In genomic region chr5:134879456-134879855, GRCh38 we compare ENCODE assay signal across 27 cellular contexts.
A peak's percentile ranks its signal among the peaks of the same experiment; 100 is the strongest.
DNase-seq lines count a peak whose midpoint lies in the region; ATAC-seq and TF ChIP-seq lines count a peak whose summit lies in the region.
"Had no signal": no experiment of that assay in that cellular context is flagged by ENCODE, and none has a peak within 500 bp of the region (broad histone marks: within the 10 kb centered on the region; RNA-seq: fewer than 3 reads in every experiment).

No MANE protein-coding gene starts in this region.

- H3K36me3 Mint-ChIP-seq in activated naive CD4-positive, alpha-beta T cell treated with anti-CD3 and anti-CD28 coated beads, Interleukin-2, amount 10 ng/mL, durations not matched to agents 7 days and 5 days = peaks cover 35% of the 10 kb centered on the region
- peaks cover 48% of the 10 kb centered on the region for H3K36me3 Mint-ChIP-seq in stimulated activated effector memory CD8-positive, alpha-beta T cell treated with anti-CD3 and anti-CD28 coated beads, Interleukin-12 subunit alpha, Interleukin-12 subunit beta, amount 100 ng/mL, for 72 hours

- no peak for TF ChIP-seq CTCF in HEK293 (tag by site-specific recombination; IDR thresholded peaks at IDR 0.05)
- TF ChIP-seq CTCF in VCaP (conservative IDR thresholded peaks at IDR 0.05) = no peak

- no peak overlapping the region for H3K27ac ChIP-seq in HEK293 (ENCODE audit: extremely low read depth, low read depth, low read length)
- H3K27ac ChIP-seq in VCaP = peak overlapping the region; percentile 3; the same call in 1 of the 2 replicates
- H3K27ac ChIP-seq: colonic mucosa, gastroesophageal sphincter, hepatocyte, parathyroid adenoma, right atrium auricular region had no signal

- H3K27me3 Mint-ChIP-seq in activated naive CD4-positive, alpha-beta T cell treated with anti-CD3 and anti-CD28 coated beads, Interleukin-2, amount 10 ng/mL, durations not matched to agents 7 days and 5 days = no peaks in the 10 kb centered on the region
- H3K27me3 Mint-ChIP-seq: activated naive CD8-positive, alpha-beta T cell; B cell; CD8-positive, alpha-beta memory T cell had no signal

- no peak overlapping the region for H3K4me3 ChIP-seq in HEK293 (ENCODE audit: low read depth, low read length)
- H3K4me3 ChIP-seq: colonic mucosa, gastroesophageal sphincter, hepatocyte, right atrium auricular region, smooth muscle cell had no signal

- H3K4me1 Mint-ChIP-seq in activated naive CD4-positive, alpha-beta T cell treated with anti-CD3 and anti-CD28 coated beads, Interleukin-2, amount 10 ng/mL, durations not matched to agents 7 days and 5 days = peaks cover 49% of the 10 kb centered on the region
- H3K4me1 Mint-ChIP-seq in stimulated activated effector memory CD8-positive, alpha-beta T cell treated with anti-CD3 and anti-CD28 coated beads, Interleukin-12 subunit alpha, Interleukin-12 subunit beta, amount 100 ng/mL, for 72 hours = peaks cover 30% of the 10 kb centered on the region

- H3K9me3 ChIP-seq in HEK293 (ENCODE audit: control insufficient read depth, insufficient read depth, low read depth, low read length) = no peaks in the 10 kb centered on the region
- H3K9me3 ChIP-seq: colonic mucosa, gastroesophageal sphincter, right atrium auricular region had no signal

- POLR2A ChIA-PET in HEK293 (lab: Yijun Ruan, JAX) = no interaction called here

- DNase-seq in activated naive CD4-positive, alpha-beta T cell treated with anti-CD3 and anti-CD28 coated beads, Interleukin-2, amount 10 ng/mL, durations not matched to agents 7 days and 5 days = no peak
- DNase-seq in activated naive CD4-positive, alpha-beta T cell (lab: John Stamatoyannopoulos, UW) = no peak
- no peak for DNase-seq in stimulated activated effector memory CD8-positive, alpha-beta T cell treated with anti-CD3 and anti-CD28 coated beads, Interleukin-12 subunit alpha, Interleukin-12 subunit beta, amount 100 ng/mL, for 72 hours (ENCODE audit: low spot score in 2 of 2)
- DNase-seq in NCI-H82 (lab: John Stamatoyannopoulos, UW) = no peak
- DNase-seq in NCI-H1436 (lab: John Stamatoyannopoulos, UW) = no peak
- DNase-seq: ACHN; activated CD4-positive, alpha-beta T cell treated with anti-CD3 and anti-CD28 coated beads, Interleukin-2, amount 50 U/mL, for 4 hours; CD8-positive, alpha-beta memory T cell; colonic mucosa; effector CD4-positive, alpha-beta T cell; H7; NCI-H1436 treated with DMSO at 0.1 percent for 48 hours; NCI-H2171 treated with DMSO at 0.1 percent for 48 hours; NCI-H510A; Right ventricle myocardium superior; stimulated activated naive CD8-positive, alpha-beta T cell treated with anti-CD3 and anti-CD28 coated beads, Interleukin-15, Interleukin-2, amounts not matched to agents 100 U/mL and 50 U/mL, for 24 hours had no signal

- no peaks in the 10 kb centered on the region for H3K9me3 Mint-ChIP-seq in activated naive CD4-positive, alpha-beta T cell treated with anti-CD3 and anti-CD28 coated beads, Interleukin-2, amount 10 ng/mL, durations not matched to agents 7 days and 5 days
- no peaks in the 10 kb centered on the region for H3K9me3 Mint-ChIP-seq in stimulated activated effector memory CD8-positive, alpha-beta T cell treated with anti-CD3 and anti-CD28 coated beads, Interleukin-12 subunit alpha, Interleukin-12 subunit beta, amount 100 ng/mL, for 72 hours
- H3K9me3 Mint-ChIP-seq: CD8-positive, alpha-beta memory T cell; T-helper 1 cell treated with Interleukin-12 subunit alpha and Interleukin-12 subunit beta and Interleukin-4 antibody, amounts not matched to agents 30 μg/mL and 1 μg/mL, for 36 hours had no signal

- CTCF ChIA-PET in activated naive CD4-positive, alpha-beta T cell treated with anti-CD3 and anti-CD28 coated beads, Interleukin-2, amount 10 ng/mL, durations not matched to agents 7 days and 5 days (lab: Charles Lee) = interaction anchor here (0.7 kb wide), 1 partner anchor 25 kb away, joined by 3 read pairs; the partner anchor contains the start of gene PCBD2
- CTCF ChIA-PET in HEK293 (lab: Yijun Ruan, JAX) = interaction anchor here (0.6 to 1.7 kb wide), 4 partner anchors 13 to 91 kb away, joined by 3 to 6 read pairs (median 4); no protein-coding TSS in a partner anchor

- H3K36me3 ChIP-seq in HEK293 (ENCODE audit: control insufficient read depth in 2 of 2, insufficient read depth in 1 of 2, low read length in 2 of 2) = peaks cover 0 to 13% of the 10 kb centered on the region in 2 experiments; a peak in 1 of 3 replicates
- H3K36me3 ChIP-seq: colonic mucosa, gastroesophageal sphincter, right atrium auricular region had no signal

- H3K4me1 ChIP-seq in HEK293 (ENCODE audit: control insufficient read depth, insufficient read depth, low read length) = no peaks in the 10 kb centered on the region; the same call in 1 of the 2 replicates
- H3K4me1 ChIP-seq: colonic mucosa, parathyroid adenoma had no signal

- ATAC-seq in stimulated activated effector memory CD8-positive, alpha-beta T cell treated with anti-CD3 and anti-CD28 coated beads, Interleukin-12 subunit alpha, Interleukin-12 subunit beta, amount 100 ng/mL, for 72 hours = no peak
- ATAC-seq: gastroesophageal sphincter; SK-N-SH treated with all-trans-retinoic acid at 6 μM for 48 hours; stimulated activated naive CD8-positive, alpha-beta T cell treated with anti-CD3 and anti-CD28 coated beads, Interleukin-15, Interleukin-2, amounts not matched to agents 100 U/mL and 50 U/mL, for 24 hours had no signal

- no peak overlapping the region for H3K4me3 Mint-ChIP-seq in activated naive CD4-positive, alpha-beta T cell treated with anti-CD3 and anti-CD28 coated beads, Interleukin-2, amount 10 ng/mL, durations not matched to agents 7 days and 5 days
- no peak overlapping the region for H3K4me3 Mint-ChIP-seq in stimulated activated effector memory CD8-positive, alpha-beta T cell treated with anti-CD3 and anti-CD28 coated beads, Interleukin-12 subunit alpha, Interleukin-12 subunit beta, amount 100 ng/mL, for 72 hours
- H3K4me3 Mint-ChIP-seq: activated naive CD8-positive, alpha-beta T cell; B cell; T-helper 1 cell treated with Interleukin-12 subunit alpha and Interleukin-12 subunit beta and Interleukin-4 antibody, amounts not matched to agents 30 μg/mL and 1 μg/mL, for 36 hours had no signal

- H3K27ac Mint-ChIP-seq in activated naive CD4-positive, alpha-beta T cell treated with anti-CD3 and anti-CD28 coated beads, Interleukin-2, amount 10 ng/mL, durations not matched to agents 7 days and 5 days = peak overlapping the region; percentile 45
- H3K27ac Mint-ChIP-seq in stimulated activated effector memory CD8-positive, alpha-beta T cell treated with anti-CD3 and anti-CD28 coated beads, Interleukin-12 subunit alpha, Interleukin-12 subunit beta, amount 100 ng/mL, for 72 hours = peak overlapping the region; percentile 73
- H3K27ac Mint-ChIP-seq: activated naive CD8-positive, alpha-beta T cell; B cell; T-helper 1 cell treated with Interleukin-12 subunit alpha and Interleukin-12 subunit beta and Interleukin-4 antibody, amounts not matched to agents 30 μg/mL and 1 μg/mL, for 36 hours had no signal

TF ChIP-seq in HEK293, 187 proteins besides CTCF, POLR2A, EP300 and RAD21:
- TF ChIP-seq FEZF1 (tag by site-specific recombination; IDR thresholded peaks at IDR 0.05) (0 out of 2 replicates have a peak, but pooled peaks have one; percentile 13), ZNF600 (tag by site-specific recombination; IDR thresholded peaks at IDR 0.05) (0 out of 2 replicates have a peak, but pooled peaks have one; percentile 15), ZBTB8A (tag by site-specific recombination; IDR thresholded peaks at IDR 0.05) (0 out of 2 replicates have a peak, but pooled peaks have one; percentile 16), ZNF202 (tag by site-specific recombination; IDR thresholded peaks at IDR 0.05; ENCODE audit: borderline replicate concordance) (no peak), ZNF280C (tag by site-specific recombination; IDR thresholded peaks at IDR 0.05) (no peak)
